1 cellular context compared by ENCODE assay signal in genomic region chr21:33641339-33642026, GRCh38.
A peak's percentile ranks its signal among the peaks of the same experiment; 100 is the strongest.
TF ChIP-seq lines count a peak whose summit lies in the region.

CRYZL1 (minus strand) TSS chr21:33641741; CDS start chr21:33631551, 10,190 bp downstream.

TF ChIP-seq in HepG2, 621 proteins besides CTCF, POLR2A, EP300 and RAD21 (continued from another document and continues in another):
- no peak for TF ChIP-seq AHDC1 (CRISPR knock-in tag; IDR thresholded peaks at IDR 0.05; ENCODE audit: borderline replicate concordance)
- no peak for TF ChIP-seq GZF1 (CRISPR knock-in tag; IDR thresholded peaks at IDR 0.05)
- TF ChIP-seq AKAP8 (CRISPR knock-in tag; IDR thresholded peaks at IDR 0.05): 0 out of 2 replicates have a peak, but pooled peaks have one; percentile 51
- peak; percentile 82 for TF ChIP-seq KDM5B (CRISPR knock-in tag; IDR thresholded peaks at IDR 0.05; ENCODE audit: borderline replicate concordance)
- peak; percentile 13; the same call in 1 of the 2 replicates for TF ChIP-seq ELF3 (CRISPR knock-in tag; IDR thresholded peaks at IDR 0.05)
- TF ChIP-seq ZNF580 (CRISPR knock-in tag; IDR thresholded peaks at IDR 0.05; ENCODE audit: borderline replicate concordance, low read depth): 0 out of 2 replicates have a peak, but pooled peaks have one; percentile 30
- TF ChIP-seq KLF16 (CRISPR knock-in tag; IDR thresholded peaks at IDR 0.05): peak in 1 of 2 experiments; percentile 17; a peak in 1 of 4 replicates
- TF ChIP-seq ZSCAN29 (CRISPR knock-in tag; conservative IDR thresholded peaks at IDR 0.05): no peak
- TF ChIP-seq ZBTB3 (CRISPR knock-in tag; IDR thresholded peaks at IDR 0.05; ENCODE audit: borderline replicate concordance, low read depth): 0 out of 2 replicates have a peak, but pooled peaks have one; percentile 31
- TF ChIP-seq ZNF317 (CRISPR knock-in tag; IDR thresholded peaks at IDR 0.05): peak; percentile 25; the same call in 1 of the 2 replicates
- TF ChIP-seq ZC3H13 (CRISPR knock-in tag; IDR thresholded peaks at IDR 0.05): no peak
- TF ChIP-seq PPARG (CRISPR knock-in tag; conservative IDR thresholded peaks at IDR 0.05): no peak
- TF ChIP-seq, protein P1, sequence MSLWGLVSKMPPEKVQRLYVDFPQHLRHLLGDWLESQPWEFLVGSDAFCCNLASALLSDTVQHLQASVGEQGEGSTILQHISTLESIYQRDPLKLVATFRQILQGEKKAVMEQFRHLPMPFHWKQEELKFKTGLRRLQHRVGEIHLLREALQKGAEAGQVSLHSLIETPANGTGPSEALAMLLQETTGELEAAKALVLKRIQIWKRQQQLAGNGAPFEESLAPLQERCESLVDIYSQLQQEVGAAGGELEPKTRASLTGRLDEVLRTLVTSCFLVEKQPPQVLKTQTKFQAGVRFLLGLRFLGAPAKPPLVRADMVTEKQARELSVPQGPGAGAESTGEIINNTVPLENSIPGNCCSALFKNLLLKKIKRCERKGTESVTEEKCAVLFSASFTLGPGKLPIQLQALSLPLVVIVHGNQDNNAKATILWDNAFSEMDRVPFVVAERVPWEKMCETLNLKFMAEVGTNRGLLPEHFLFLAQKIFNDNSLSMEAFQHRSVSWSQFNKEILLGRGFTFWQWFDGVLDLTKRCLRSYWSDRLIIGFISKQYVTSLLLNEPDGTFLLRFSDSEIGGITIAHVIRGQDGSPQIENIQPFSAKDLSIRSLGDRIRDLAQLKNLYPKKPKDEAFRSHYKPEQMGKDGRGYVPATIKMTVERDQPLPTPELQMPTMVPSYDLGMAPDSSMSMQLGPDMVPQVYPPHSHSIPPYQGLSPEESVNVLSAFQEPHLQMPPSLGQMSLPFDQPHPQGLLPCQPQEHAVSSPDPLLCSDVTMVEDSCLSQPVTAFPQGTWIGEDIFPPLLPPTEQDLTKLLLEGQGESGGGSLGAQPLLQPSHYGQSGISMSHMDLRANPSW (CRISPR knock-in tag; IDR thresholded peaks at IDR 0.05; ENCODE audit: borderline replicate concordance): peak; percentile 42; the same call in 1 of the 2 replicates
- no peak for TF ChIP-seq ZNF441 (CRISPR knock-in tag; IDR thresholded peaks at IDR 0.05; ENCODE audit: borderline replicate concordance)
- TF ChIP-seq, protein P2, sequence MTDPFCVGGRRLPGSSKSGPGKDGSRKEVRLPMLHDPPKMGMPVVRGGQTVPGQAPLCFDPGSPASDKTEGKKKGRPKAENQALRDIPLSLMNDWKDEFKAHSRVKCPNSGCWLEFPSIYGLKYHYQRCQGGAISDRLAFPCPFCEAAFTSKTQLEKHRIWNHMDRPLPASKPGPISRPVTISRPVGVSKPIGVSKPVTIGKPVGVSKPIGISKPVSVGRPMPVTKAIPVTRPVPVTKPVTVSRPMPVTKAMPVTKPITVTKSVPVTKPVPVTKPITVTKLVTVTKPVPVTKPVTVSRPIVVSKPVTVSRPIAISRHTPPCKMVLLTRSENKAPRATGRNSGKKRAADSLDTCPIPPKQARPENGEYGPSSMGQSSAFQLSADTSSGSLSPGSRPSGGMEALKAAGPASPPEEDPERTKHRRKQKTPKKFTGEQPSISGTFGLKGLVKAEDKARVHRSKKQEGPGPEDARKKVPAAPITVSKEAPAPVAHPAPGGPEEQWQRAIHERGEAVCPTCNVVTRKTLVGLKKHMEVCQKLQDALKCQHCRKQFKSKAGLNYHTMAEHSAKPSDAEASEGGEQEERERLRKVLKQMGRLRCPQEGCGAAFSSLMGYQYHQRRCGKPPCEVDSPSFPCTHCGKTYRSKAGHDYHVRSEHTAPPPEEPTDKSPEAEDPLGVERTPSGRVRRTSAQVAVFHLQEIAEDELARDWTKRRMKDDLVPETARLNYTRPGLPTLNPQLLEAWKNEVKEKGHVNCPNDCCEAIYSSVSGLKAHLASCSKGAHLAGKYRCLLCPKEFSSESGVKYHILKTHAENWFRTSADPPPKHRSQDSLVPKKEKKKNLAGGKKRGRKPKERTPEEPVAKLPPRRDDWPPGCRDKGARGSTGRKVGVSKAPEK (CRISPR knock-in tag; IDR thresholded peaks at IDR 0.05; ENCODE audit: borderline replicate concordance): no peak
- no peak for TF ChIP-seq ZNF253 (CRISPR knock-in tag; IDR thresholded peaks at IDR 0.05; ENCODE audit: borderline replicate concordance)
- TF ChIP-seq HMGXB4 (CRISPR knock-in tag; IDR thresholded peaks at IDR 0.05; ENCODE audit: borderline replicate concordance in 1 of 2, low read depth in 1 of 2): peak; percentile 3 to 51; a peak in 1 of 4 replicates
- TF ChIP-seq ZNF740 (CRISPR knock-in tag; IDR thresholded peaks at IDR 0.05): no peak
- TF ChIP-seq ZBTB4 (CRISPR knock-in tag; IDR thresholded peaks at IDR 0.05; ENCODE audit: borderline replicate concordance): no peak
- TF ChIP-seq, protein P3, sequence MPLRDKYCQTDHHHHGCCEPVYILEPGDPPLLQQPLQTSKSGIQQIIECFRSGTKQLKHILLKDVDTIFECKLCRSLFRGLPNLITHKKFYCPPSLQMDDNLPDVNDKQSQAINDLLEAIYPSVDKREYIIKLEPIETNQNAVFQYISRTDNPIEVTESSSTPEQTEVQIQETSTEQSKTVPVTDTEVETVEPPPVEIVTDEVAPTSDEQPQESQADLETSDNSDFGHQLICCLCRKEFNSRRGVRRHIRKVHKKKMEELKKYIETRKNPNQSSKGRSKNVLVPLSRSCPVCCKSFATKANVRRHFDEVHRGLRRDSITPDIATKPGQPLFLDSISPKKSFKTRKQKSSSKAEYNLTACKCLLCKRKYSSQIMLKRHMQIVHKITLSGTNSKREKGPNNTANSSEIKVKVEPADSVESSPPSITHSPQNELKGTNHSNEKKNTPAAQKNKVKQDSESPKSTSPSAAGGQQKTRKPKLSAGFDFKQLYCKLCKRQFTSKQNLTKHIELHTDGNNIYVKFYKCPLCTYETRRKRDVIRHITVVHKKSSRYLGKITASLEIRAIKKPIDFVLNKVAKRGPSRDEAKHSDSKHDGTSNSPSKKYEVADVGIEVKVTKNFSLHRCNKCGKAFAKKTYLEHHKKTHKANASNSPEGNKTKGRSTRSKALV (CRISPR knock-in tag; IDR thresholded peaks at IDR 0.05): no peak
- peak; percentile 87 for TF ChIP-seq HCFC1 (IDR thresholded peaks at IDR 0.05; ENCODE audit: low read depth, low read length)
- peak; percentile 94 for TF ChIP-seq KLF12 (CRISPR knock-in tag; IDR thresholded peaks at IDR 0.05; ENCODE audit: borderline replicate concordance)
- TF ChIP-seq ZBTB2 (CRISPR knock-in tag; IDR thresholded peaks at IDR 0.05; ENCODE audit: low read depth): no peak
- peak; percentile 27; the same call in 1 of the 2 replicates for TF ChIP-seq RXRA (CRISPR knock-in tag; IDR thresholded peaks at IDR 0.05)
- 0 out of 2 replicates have a peak, but pooled peaks have one; percentile 32 for TF ChIP-seq ZNF414 (CRISPR knock-in tag; IDR thresholded peaks at IDR 0.05)
- TF ChIP-seq ZNF451 (CRISPR knock-in tag; IDR thresholded peaks at IDR 0.05): no peak; the same call in 1 of the 2 replicates
- no peak; the same call in 1 of the 2 replicates for TF ChIP-seq DMTF1 (CRISPR knock-in tag; IDR thresholded peaks at IDR 0.05)
